Comparison of ENCODE assay signal across 22 cellular contexts in the genomic region with DNA sequence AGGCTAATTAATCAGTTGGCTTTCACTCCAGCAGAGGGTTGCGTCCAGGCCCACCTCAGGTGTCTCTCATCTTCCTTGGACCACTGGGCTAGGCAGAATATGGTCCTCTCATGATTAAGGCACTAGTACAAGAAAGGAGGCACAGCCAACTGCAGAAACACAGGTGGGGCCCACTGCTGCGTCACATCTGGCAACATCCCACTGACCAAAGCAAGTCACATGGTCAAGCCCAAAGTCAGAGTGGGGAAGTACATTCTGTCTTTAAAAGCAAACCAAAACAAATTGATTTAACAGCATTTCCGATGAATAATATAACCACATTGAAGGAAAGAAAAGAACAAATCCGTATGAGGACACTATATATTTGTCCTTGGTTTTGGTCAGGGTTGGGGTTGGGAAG.
"Had no signal": no experiment of that assay in that cellular context is flagged by ENCODE, and none has a peak within 500 bp of the region (broad histone marks: within the 10 kb centered on the region; RNA-seq: fewer than 3 reads in every experiment).

No MANE protein-coding gene starts in this region.

- ATAC-seq: activated CD4-positive, alpha-beta T cell treated with anti-CD3 and anti-CD28 coated beads for 36 hours; activated naive CD8-positive, alpha-beta T cell treated with anti-CD3 and anti-CD28 coated beads, Interleukin-2, amount 50 U/mL, for 24 hours; left ventricle myocardium superior; pancreas had no signal

- H3K27me3 Mint-ChIP-seq: activated CD4-positive, alpha-beta T cell treated with anti-CD3 and anti-CD28 coated beads for 36 hours had no signal

- H3K27me3 ChIP-seq: neutrophil, pancreas, upper lobe of left lung, vagina had no signal

- H3K4me1 Mint-ChIP-seq: activated CD4-positive, alpha-beta T cell treated with anti-CD3 and anti-CD28 coated beads for 36 hours; activated naive CD4-positive, alpha-beta T cell treated with anti-CD3 and anti-CD28 coated beads, Interleukin-2, amount 50 U/mL, for 24 hours; naive B cell had no signal

- H3K9me3 ChIP-seq: neutrophil, pancreas, prostate gland, upper lobe of left lung, vagina had no signal

- H3K36me3 Mint-ChIP-seq: activated naive CD4-positive, alpha-beta T cell treated with anti-CD3 and anti-CD28 coated beads, Interleukin-2, amount 50 U/mL, for 24 hours; naive B cell had no signal

- H3K36me3 ChIP-seq: neutrophil, pancreas, prostate gland, upper lobe of left lung, vagina had no signal

- H3K4me3 ChIP-seq: pancreas, prostate gland, SK-N-MC, upper lobe of left lung, vagina had no signal

- H3K27ac Mint-ChIP-seq: activated CD4-positive, alpha-beta T cell treated with anti-CD3 and anti-CD28 coated beads for 36 hours; activated naive CD4-positive, alpha-beta T cell treated with anti-CD3 and anti-CD28 coated beads, Interleukin-2, amount 50 U/mL, for 24 hours; activated naive CD8-positive, alpha-beta T cell treated with anti-CD3 and anti-CD28 coated beads, Interleukin-2, amount 50 U/mL, for 24 hours; naive B cell; nephron progenitor cell had no signal

- H3K4me3 Mint-ChIP-seq: activated CD4-positive, alpha-beta T cell treated with anti-CD3 and anti-CD28 coated beads for 36 hours; activated naive CD4-positive, alpha-beta T cell treated with anti-CD3 and anti-CD28 coated beads, Interleukin-2, amount 50 U/mL, for 24 hours; activated naive CD8-positive, alpha-beta T cell treated with anti-CD3 and anti-CD28 coated beads, Interleukin-2, amount 50 U/mL, for 24 hours; naive B cell; nephron progenitor cell had no signal

- DNase-seq: activated CD4-positive, alpha-beta T cell treated with anti-CD3 and anti-CD28 coated beads for 36 hours; activated CD4-positive, alpha-beta T cell treated with anti-CD3 and anti-CD28 coated beads, Interleukin-2, amount 50 U/mL, for 4 hours; activated CD4-positive, CD25-positive, alpha-beta regulatory T cell; activated gamma-delta T cell; activated naive CD8-positive, alpha-beta T cell treated with anti-CD3 and anti-CD28 coated beads, Interleukin-2, amount 50 U/mL, for 24 hours; amygdala; dermis blood vessel endothelial cell; effector CD4-positive, alpha-beta T cell; erythroblast; foreskin fibroblast; left ventricle myocardium superior; naive B cell; nephron progenitor cell; pancreas; stimulated activated CD4-positive, alpha-beta T cell treated with anti-CD3 and anti-CD28 coated beads, Interleukin-2, amount 100 ng/mL, for 48 hours; stimulated activated naive CD4-positive, alpha-beta T cell treated with Interleukin-2 at 50 U/mL for 16 hours; upper lobe of left lung had no signal

- H3K4me1 ChIP-seq: pancreas, prostate gland, upper lobe of left lung, vagina had no signal

- H3K27ac ChIP-seq: neutrophil, pancreas, prostate gland, SK-N-MC, upper lobe of left lung, vagina had no signal

- H3K9me3 Mint-ChIP-seq: activated naive CD4-positive, alpha-beta T cell treated with anti-CD3 and anti-CD28 coated beads, Interleukin-2, amount 50 U/mL, for 24 hours; activated naive CD8-positive, alpha-beta T cell treated with anti-CD3 and anti-CD28 coated beads, Interleukin-2, amount 50 U/mL, for 24 hours had no signal
